Comparison of ENCODE assay signal across 2 cellular contexts in the genomic region with DNA sequence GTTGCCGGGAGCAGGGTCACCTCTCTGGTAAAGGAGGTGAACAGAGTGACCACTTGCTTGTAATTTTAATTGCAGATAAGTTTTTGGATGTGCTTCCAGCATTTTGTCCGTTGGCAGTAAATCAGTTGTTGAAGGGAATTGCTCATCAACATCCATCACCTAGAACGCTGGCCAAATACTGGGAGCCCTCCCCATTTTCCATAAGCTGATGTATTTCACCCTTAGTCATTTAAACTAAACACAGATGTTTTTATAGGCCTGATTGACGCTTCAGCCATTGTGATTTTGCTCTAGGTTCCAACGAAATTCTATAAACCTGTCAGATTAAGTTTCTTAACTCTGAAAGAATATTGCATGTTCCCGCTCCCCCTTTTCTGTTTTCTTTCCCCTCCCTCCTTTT.
TF ChIP-seq lines count a peak whose summit lies in the region.

No MANE protein-coding gene starts in this region.

TF ChIP-seq in HepG2, 621 proteins besides CTCF, POLR2A, EP300 and RAD21:
- no peak for TF ChIP-seq ZNF790 (CRISPR knock-in tag; IDR thresholded peaks at IDR 0.05; ENCODE audit: borderline replicate concordance)
- TF ChIP-seq YEATS2 (CRISPR knock-in tag; IDR thresholded peaks at IDR 0.05; ENCODE audit: borderline replicate concordance), result no peak
- no peak for TF ChIP-seq IKZF1 (IDR thresholded peaks at IDR 0.05)
- TF ChIP-seq ZNF660 (CRISPR knock-in tag; IDR thresholded peaks at IDR 0.05; ENCODE audit: borderline replicate concordance, low read depth), result no peak
- no peak for TF ChIP-seq EHMT2 (IDR thresholded peaks at IDR 0.05; ENCODE audit: borderline replicate concordance, low read depth, low read length)
- no peak for TF ChIP-seq ATF7-NPFF (CRISPR knock-in tag; IDR thresholded peaks at IDR 0.05; ENCODE audit: low read depth)

TF ChIP-seq in WTC11, 78 proteins besides CTCF, POLR2A, EP300 and RAD21:
- TF ChIP-seq, protein P1, sequence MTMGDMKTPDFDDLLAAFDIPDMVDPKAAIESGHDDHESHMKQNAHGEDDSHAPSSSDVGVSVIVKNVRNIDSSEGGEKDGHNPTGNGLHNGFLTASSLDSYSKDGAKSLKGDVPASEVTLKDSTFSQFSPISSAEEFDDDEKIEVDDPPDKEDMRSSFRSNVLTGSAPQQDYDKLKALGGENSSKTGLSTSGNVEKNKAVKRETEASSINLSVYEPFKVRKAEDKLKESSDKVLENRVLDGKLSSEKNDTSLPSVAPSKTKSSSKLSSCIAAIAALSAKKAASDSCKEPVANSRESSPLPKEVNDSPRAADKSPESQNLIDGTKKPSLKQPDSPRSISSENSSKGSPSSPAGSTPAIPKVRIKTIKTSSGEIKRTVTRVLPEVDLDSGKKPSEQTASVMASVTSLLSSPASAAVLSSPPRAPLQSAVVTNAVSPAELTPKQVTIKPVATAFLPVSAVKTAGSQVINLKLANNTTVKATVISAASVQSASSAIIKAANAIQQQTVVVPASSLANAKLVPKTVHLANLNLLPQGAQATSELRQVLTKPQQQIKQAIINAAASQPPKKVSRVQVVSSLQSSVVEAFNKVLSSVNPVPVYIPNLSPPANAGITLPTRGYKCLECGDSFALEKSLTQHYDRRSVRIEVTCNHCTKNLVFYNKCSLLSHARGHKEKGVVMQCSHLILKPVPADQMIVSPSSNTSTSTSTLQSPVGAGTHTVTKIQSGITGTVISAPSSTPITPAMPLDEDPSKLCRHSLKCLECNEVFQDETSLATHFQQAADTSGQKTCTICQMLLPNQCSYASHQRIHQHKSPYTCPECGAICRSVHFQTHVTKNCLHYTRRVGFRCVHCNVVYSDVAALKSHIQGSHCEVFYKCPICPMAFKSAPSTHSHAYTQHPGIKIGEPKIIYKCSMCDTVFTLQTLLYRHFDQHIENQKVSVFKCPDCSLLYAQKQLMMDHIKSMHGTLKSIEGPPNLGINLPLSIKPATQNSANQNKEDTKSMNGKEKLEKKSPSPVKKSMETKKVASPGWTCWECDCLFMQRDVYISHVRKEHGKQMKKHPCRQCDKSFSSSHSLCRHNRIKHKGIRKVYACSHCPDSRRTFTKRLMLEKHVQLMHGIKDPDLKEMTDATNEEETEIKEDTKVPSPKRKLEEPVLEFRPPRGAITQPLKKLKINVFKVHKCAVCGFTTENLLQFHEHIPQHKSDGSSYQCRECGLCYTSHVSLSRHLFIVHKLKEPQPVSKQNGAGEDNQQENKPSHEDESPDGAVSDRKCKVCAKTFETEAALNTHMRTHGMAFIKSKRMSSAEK (CRISPR knock-in tag; IDR thresholded peaks at IDR 0.05; ENCODE audit: borderline replicate concordance), result no peak
- TF ChIP-seq, protein P2, sequence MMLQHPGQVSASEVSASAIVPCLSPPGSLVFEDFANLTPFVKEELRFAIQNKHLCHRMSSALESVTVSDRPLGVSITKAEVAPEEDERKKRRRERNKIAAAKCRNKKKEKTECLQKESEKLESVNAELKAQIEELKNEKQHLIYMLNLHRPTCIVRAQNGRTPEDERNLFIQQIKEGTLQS (CRISPR knock-in tag; conservative IDR thresholded peaks at IDR 0.05), result no peak
- TF ChIP-seq ATF1 (CRISPR knock-in tag; IDR thresholded peaks at IDR 0.05) (no peak), MYBL2 (CRISPR knock-in tag; IDR thresholded peaks at IDR 0.05) (no peak), NR2C2 (CRISPR knock-in tag; IDR thresholded peaks at IDR 0.05) (no peak), ETV6 (CRISPR knock-in tag; IDR thresholded peaks at IDR 0.05) (no peak), NFATC4 (CRISPR knock-in tag; IDR thresholded peaks at IDR 0.05) (no peak), HMGA2 (CRISPR knock-in tag; IDR thresholded peaks at IDR 0.05) (no peak), SP1 (CRISPR knock-in tag; conservative IDR thresholded peaks at IDR 0.05) (no peak), NFE2L1 (CRISPR knock-in tag; IDR thresholded peaks at IDR 0.05) (no peak), ZNF138 (CRISPR knock-in tag; conservative IDR thresholded peaks at IDR 0.05) (no peak), FOXK1 (CRISPR knock-in tag; IDR thresholded peaks at IDR 0.05) (no peak), ZNF121 (CRISPR knock-in tag; IDR thresholded peaks at IDR 0.05) (no peak)
- TF ChIP-seq, protein P3, sequence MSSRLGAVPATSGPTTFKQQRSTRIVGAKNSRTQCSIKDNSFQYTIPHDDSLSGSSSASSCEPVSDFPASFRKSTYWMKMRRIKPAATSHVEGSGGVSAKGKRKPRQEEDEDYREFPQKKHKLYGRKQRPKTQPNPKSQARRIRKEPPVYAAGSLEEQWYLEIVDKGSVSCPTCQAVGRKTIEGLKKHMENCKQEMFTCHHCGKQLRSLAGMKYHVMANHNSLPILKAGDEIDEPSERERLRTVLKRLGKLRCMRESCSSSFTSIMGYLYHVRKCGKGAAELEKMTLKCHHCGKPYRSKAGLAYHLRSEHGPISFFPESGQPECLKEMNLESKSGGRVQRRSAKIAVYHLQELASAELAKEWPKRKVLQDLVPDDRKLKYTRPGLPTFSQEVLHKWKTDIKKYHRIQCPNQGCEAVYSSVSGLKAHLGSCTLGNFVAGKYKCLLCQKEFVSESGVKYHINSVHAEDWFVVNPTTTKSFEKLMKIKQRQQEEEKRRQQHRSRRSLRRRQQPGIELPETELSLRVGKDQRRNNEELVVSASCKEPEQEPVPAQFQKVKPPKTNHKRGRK (CRISPR knock-in tag; IDR thresholded peaks at IDR 0.05; ENCODE audit: borderline replicate concordance), result no peak
- TF ChIP-seq, protein P4, sequence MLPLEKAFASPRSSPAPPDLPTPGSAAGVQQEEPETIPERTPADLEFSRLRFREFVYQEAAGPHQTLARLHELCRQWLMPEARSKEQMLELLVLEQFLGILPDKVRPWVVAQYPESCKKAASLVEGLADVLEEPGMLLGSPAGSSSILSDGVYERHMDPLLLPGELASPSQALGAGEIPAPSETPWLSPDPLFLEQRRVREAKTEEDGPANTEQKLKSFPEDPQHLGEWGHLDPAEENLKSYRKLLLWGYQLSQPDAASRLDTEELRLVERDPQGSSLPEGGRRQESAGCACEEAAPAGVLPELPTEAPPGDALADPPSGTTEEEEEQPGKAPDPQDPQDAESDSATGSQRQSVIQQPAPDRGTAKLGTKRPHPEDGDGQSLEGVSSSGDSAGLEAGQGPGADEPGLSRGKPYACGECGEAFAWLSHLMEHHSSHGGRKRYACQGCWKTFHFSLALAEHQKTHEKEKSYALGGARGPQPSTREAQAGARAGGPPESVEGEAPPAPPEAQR (CRISPR knock-in tag; IDR thresholded peaks at IDR 0.05), result no peak
- TF ChIP-seq, protein P5, sequence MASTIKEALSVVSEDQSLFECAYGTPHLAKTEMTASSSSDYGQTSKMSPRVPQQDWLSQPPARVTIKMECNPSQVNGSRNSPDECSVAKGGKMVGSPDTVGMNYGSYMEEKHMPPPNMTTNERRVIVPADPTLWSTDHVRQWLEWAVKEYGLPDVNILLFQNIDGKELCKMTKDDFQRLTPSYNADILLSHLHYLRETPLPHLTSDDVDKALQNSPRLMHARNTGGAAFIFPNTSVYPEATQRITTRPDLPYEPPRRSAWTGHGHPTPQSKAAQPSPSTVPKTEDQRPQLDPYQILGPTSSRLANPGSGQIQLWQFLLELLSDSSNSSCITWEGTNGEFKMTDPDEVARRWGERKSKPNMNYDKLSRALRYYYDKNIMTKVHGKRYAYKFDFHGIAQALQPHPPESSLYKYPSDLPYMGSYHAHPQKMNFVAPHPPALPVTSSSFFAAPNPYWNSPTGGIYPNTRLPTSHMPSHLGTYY (CRISPR knock-in tag; IDR thresholded peaks at IDR 0.05), result no peak
